Comparison of ENCODE assay signal across 8 cellular contexts in the genomic region with DNA sequence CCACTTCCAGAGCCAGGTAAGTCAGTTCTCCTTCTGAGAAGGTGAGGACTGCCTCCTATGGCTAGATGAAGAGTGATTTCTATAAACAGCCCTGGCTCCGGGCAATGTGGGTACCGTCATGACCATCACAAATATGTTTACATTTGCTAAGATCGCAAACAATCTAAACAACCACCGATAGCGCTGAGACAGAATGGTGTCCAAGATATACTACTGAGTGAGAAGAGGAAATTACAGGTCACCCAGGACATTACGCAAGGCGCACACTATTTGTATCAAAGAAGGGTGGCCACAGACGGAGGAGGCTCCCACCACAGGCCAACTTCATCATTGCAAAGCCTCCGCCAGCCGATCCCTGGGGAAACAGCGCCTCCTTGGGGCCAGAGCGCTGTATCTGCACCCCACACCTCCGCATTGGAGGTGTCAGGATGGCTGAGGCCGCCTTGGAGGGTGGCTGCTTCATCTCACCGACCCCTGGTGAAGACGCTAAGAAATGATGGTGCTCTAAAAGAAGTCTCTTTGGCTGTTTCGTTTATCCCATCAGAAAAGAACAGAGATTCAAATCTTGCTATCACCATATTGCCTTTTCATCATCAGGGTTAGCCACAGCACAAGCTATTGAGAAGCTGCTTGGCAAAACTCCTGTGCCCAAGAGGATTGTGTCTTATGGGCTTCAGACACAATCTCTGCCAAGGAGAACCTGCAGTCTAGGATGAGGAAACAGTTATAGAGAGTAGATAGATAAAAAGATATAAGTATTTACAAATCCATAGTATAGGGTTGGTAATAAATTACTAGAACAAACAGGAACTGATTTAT. TPM values are rescaled to one million over a fixed set of nuclear protein-coding genes. Genes with fewer than 3 reads are reported as not detected.
DNase-seq lines count a peak whose midpoint lies in the region; ATAC-seq and TF ChIP-seq lines count a peak whose summit lies in the region.

No MANE protein-coding gene starts in this region.

- intact Hi-C loops in PC-3 (cut with micrococcal nuclease): no loop called here
- intact Hi-C loops in Right ventricle myocardium superior (cut with DNase I): no loop called here
- intact Hi-C loops in sigmoid colon (cut with DNase I): no loop called here

- no peak overlapping the region for H3K9ac ChIP-seq in PC-3 (ENCODE audit: low read length)

- WGBS in sigmoid colon, 2 donors: 54 to 79% methylated on average over 17 of the region's 17 CpGs

- DNase-seq in AG04450 (ENCODE audit: low read depth, low spot score) (no peak), GM20000 (ENCODE audit: low spot score) (peak; percentile 70), PC-3 (peak; percentile 66), Right ventricle myocardium superior (peak; percentile 69), sigmoid colon (no peak), cerebellum (ENCODE audit: low spot score) (no peak)
- peak; percentile 6 for DNase-seq in activated T-cell treated with anti-CD3 and anti-CD28 coated beads, Interleukin-2, amount 50 U/mL, for 4 hours
- DNase-seq in stimulated activated CD4-positive, alpha-beta T cell treated with anti-CD3 and anti-CD28 coated beads, Interleukin-12 subunit alpha, Interleukin-12 subunit beta, amount 100 ng/mL, for 24 hours (ENCODE audit: low read depth in 2 of 2): peak; percentile 32 to 67

- TF ChIP-seq EP300 in sigmoid colon (IDR thresholded peaks at IDR 0.05): no peak

- no peak overlapping the region for H3K27ac ChIP-seq in AG04450 (ENCODE audit: low read depth, low read length)
- no peak overlapping the region for H3K27ac ChIP-seq in PC-3 (ENCODE audit: low read length)
- no peak overlapping the region for H3K27ac ChIP-seq in sigmoid colon

- CTCF ChIA-PET in AG04450 (lab: Charles Lee): no interaction called here
- CTCF ChIA-PET in PC-3 (lab: Charles Lee): interaction anchor here (0.6 kb wide), 1 partner anchor 51 kb away, joined by 3 read pairs; no protein-coding TSS in a partner anchor

- TF ChIP-seq POLR2A in sigmoid colon (IDR thresholded peaks at IDR 0.05): no peak

- H3K4me3 ChIP-seq in AG04450 (ENCODE audit: low read depth, low read length) (no peak overlapping the region), PC-3 (ENCODE audit: low read length) (no peak overlapping the region), sigmoid colon (no peak overlapping the region)

- peak overlapping the region; percentile 37; the same call in 1 of the 2 replicates for H2AFZ ChIP-seq in PC-3 (ENCODE audit: low read length)

- H3F3A ChIP-seq in PC-3 (ENCODE audit: low read length, unreplicated experiment): no peaks in the 10 kb centered on the region

- H3K36me3 ChIP-seq in PC-3 (ENCODE audit: low read depth, low read length): no peaks in the 10 kb centered on the region
- no peaks in the 10 kb centered on the region for H3K36me3 ChIP-seq in sigmoid colon

- BruUV-seq in PC-3 (replicated peaks; lab: Mats Ljungman, UMichigan): no TSS peak

- H3K4me1 ChIP-seq in PC-3 (ENCODE audit: insufficient read depth, low read length): no peaks in the 10 kb centered on the region
- no peaks in the 10 kb centered on the region for H3K4me1 ChIP-seq in sigmoid colon

- no peaks in the 10 kb centered on the region for H4K20me1 ChIP-seq in PC-3 (ENCODE audit: low read length)

- ATAC-seq in PC-3 (peak; percentile 84), Right ventricle myocardium superior (ENCODE audit: poor library complexity) (peak; percentile 55)
- ATAC-seq in activated T-cell treated with anti-CD3 and anti-CD28 coated beads, Interleukin-2, amount 50 U/mL, for 4 hours: peak; percentile 76 to 93

- POLR2A ChIA-PET in AG04450 (lab: Yijun Ruan, JAX): no interaction called here
- POLR2A ChIA-PET in PC-3 (lab: Charles Lee; ENCODE audit: unreplicated experiment): no interaction called here

- H3K9me3 ChIP-seq in AG04450 (ENCODE audit: control insufficient read depth, insufficient read depth, low read length) (no peaks in the 10 kb centered on the region), PC-3 (ENCODE audit: low read length) (no peaks in the 10 kb centered on the region), sigmoid colon (no peaks in the 10 kb centered on the region)

- H3K4me1 Mint-ChIP-seq in activated T-cell treated with anti-CD3 and anti-CD28 coated beads, Interleukin-2, amount 50 U/mL, for 4 hours (ENCODE audit: low read depth): no peaks in the 10 kb centered on the region

- no peaks in the 10 kb centered on the region for H3K36me3 Mint-ChIP-seq in activated T-cell treated with anti-CD3 and anti-CD28 coated beads, Interleukin-2, amount 50 U/mL, for 4 hours (ENCODE audit: insufficient read depth)

- H3K4me2 ChIP-seq in PC-3 (ENCODE audit: low read length): no peak overlapping the region

- TF ChIP-seq CTCF in AG04450 (IDR thresholded peaks at IDR 0.05; ENCODE audit: low read depth, low read length) (peak; percentile 44), GM20000 (IDR thresholded peaks at IDR 0.05; ENCODE audit: extremely low read depth, missing control alignments) (peak; percentile 79), PC-3 (conservative IDR thresholded peaks at IDR 0.05; ENCODE audit: low read depth, low read length) (peak; percentile 92), sigmoid colon (IDR thresholded peaks at IDR 0.05) (peak in 2 of 4 experiments; percentile 28 to 32)

- H3K79me2 ChIP-seq in PC-3 (ENCODE audit: low read length): no peaks in the 10 kb centered on the region

- H3K4me3 Mint-ChIP-seq in activated T-cell treated with anti-CD3 and anti-CD28 coated beads, Interleukin-2, amount 50 U/mL, for 4 hours: no peak overlapping the region

- peaks cover 9% of the 10 kb centered on the region for H3K27me3 Mint-ChIP-seq in activated T-cell treated with anti-CD3 and anti-CD28 coated beads, Interleukin-2, amount 50 U/mL, for 4 hours (ENCODE audit: low read depth)

- H3K27me3 ChIP-seq in AG04450 (ENCODE audit: control insufficient read depth, insufficient read depth, low read length): peaks cover 16% of the 10 kb centered on the region
- H3K27me3 ChIP-seq in PC-3 (ENCODE audit: low read length): no peaks in the 10 kb centered on the region
- peaks cover 0 to 10% (median 0%) of the 10 kb centered on the region in 3 donors for H3K27me3 ChIP-seq in sigmoid colon

- H3K9me2 ChIP-seq in PC-3 (replicated peaks; ENCODE audit: low read length): no peaks in the 10 kb centered on the region

- no peaks in the 10 kb centered on the region for H3K9me3 Mint-ChIP-seq in activated T-cell treated with anti-CD3 and anti-CD28 coated beads, Interleukin-2, amount 50 U/mL, for 4 hours

RNA-seq across cellular contexts. Expression of gene ASRGL1, which starts 12.3 kb away (rescaled TPM):
- polyA plus RNA-seq in AG04450 (2011; rRNA removed) (0.48 and 0.61 TPM in 2 replicates), sigmoid colon (10 to 100 TPM; 22.0 to 35.2 (median 22.8) TPM)
- 0.64 TPM in 1 of 2 replicates, not detected in the other for polyA minus RNA-seq in AG04450 (2011; rRNA and poly(A)+ RNA removed)
- total RNA-seq in PC-3 (2014; rRNA removed) (26.6 and 49.8 TPM in 2 replicates), Right ventricle myocardium superior (4.1 TPM), sigmoid colon (10 to 100 TPM in 2 of 4 donors, 1 to 10 TPM in 2; 4.8 to 26.0 (median 9.5) TPM), cerebellum (30.6 TPM)
- total RNA-seq in activated T-cell treated with anti-CD3 and anti-CD28 coated beads, Interleukin-2, amount 50 U/mL, for 4 hours: 1 to 10 TPM; 3.1 to 4.5 (median 4.2) TPM

RNA-seq across cellular contexts. Expression of gene SCGB1D4, which starts 26.1 kb away (rescaled TPM):
- polyA plus RNA-seq in AG04450 (2011; rRNA removed) (not detected in 2 replicates), sigmoid colon (not detected)
- polyA minus RNA-seq in AG04450 (2011; rRNA and poly(A)+ RNA removed): not detected in 2 replicates
- total RNA-seq in PC-3 (2014; rRNA removed) (not detected in 2 replicates), Right ventricle myocardium superior (not detected), sigmoid colon (not detected), cerebellum (not detected)
- not detected for total RNA-seq in activated T-cell treated with anti-CD3 and anti-CD28 coated beads, Interleukin-2, amount 50 U/mL, for 4 hours

RNA-seq across cellular contexts. Expression of gene SCGB2A2, which starts 55.0 kb away (rescaled TPM):
- polyA plus RNA-seq in AG04450 (2011; rRNA removed) (not detected in 2 replicates), sigmoid colon (not detected)
- not detected in 2 replicates for polyA minus RNA-seq in AG04450 (2011; rRNA and poly(A)+ RNA removed)
- total RNA-seq in PC-3 (2014; rRNA removed) (not detected in 2 replicates), Right ventricle myocardium superior (not detected), sigmoid colon (not detected), cerebellum (not detected)
- not detected for total RNA-seq in activated T-cell treated with anti-CD3 and anti-CD28 coated beads, Interleukin-2, amount 50 U/mL, for 4 hours

Comparison
In these comparisons a context has a peak if more than half of its experiments do, and no peak if none do; other contexts are left out.
1. DNase-seq: peak in GM20000 (single experiment), PC-3 (single experiment), activated T-cell treated with anti-CD3 and anti-CD28 coated beads, Interleukin-2, amount 50 U/mL, for 4 hours (single experiment), Right ventricle myocardium superior (single experiment) and stimulated activated CD4-positive, alpha-beta T cell treated with anti-CD3 and anti-CD28 coated beads, Interleukin-12 subunit alpha, Interleukin-12 subunit beta, amount 100 ng/mL, for 24 hours (2 of 2); none in AG04450 (single experiment), sigmoid colon (single experiment) and cerebellum (single experiment).
2. Peak in every context shown above with its lines, with median percentiles within 50 percentile points of each other: ATAC-seq.